8 cellular contexts compared by ENCODE assay signal in genomic region chr7:66206909-66207240, GRCh38. TPM values are rescaled to one million over a fixed set of nuclear protein-coding genes. Genes with fewer than 3 reads are reported as not detected.
DNase-seq lines count a peak whose midpoint lies in the region; ATAC-seq and TF ChIP-seq lines count a peak whose summit lies in the region.

No MANE protein-coding gene starts in this region.

- POLR2A ChIA-PET in T-cell (lab: Charles Lee) = interaction anchor here in 1 of 2 donors (0.6 kb wide), 1 partner anchor 68 kb away, joined by 3 read pairs; no protein-coding TSS in a partner anchor

- H3K27me3 Mint-ChIP-seq in T-cell (peaks cover 0 to 17% of the 10 kb centered on the region in 2 donors), glutamatergic neuron (ENCODE audit: unreplicated experiment) (peaks cover 6% of the 10 kb centered on the region)

- peak overlapping the region in 10 of 11 experiments; percentile 0 to 89 (median 83); a peak in 18 of 22 replicates for H3K27ac ChIP-seq in BLaER1 treated with 17β-estradiol and CSF1 and Interleukin-3, amounts not matched to agents 10 nM and 100 nM
- H3K27ac ChIP-seq in rectal smooth muscle tissue (ENCODE audit: low read depth, low read length) = no peak overlapping the region

- H3K27me3 ChIP-seq in BLaER1 treated with 17β-estradiol and CSF1 and Interleukin-3, amounts not matched to agents 10 nM and 100 nM = no peaks in the 10 kb centered on the region
- peaks cover 2% of the 10 kb centered on the region for H3K27me3 ChIP-seq in rectal smooth muscle tissue (ENCODE audit: control insufficient read depth, insufficient read depth, low read length)

- H3K4me1 Mint-ChIP-seq in T-cell = peaks cover 38 to 41% (median 40%) of the 10 kb centered on the region in 3 donors
- peaks cover 15% of the 10 kb centered on the region for H3K4me1 Mint-ChIP-seq in glutamatergic neuron (ENCODE audit: low read depth, unreplicated experiment)

- H3K4me2 ChIP-seq in BLaER1 treated with 17β-estradiol and CSF1 and Interleukin-3, amounts not matched to agents 10 nM and 100 nM = peak overlapping the region; percentile 87 to 99 (median 95)

- H3K36me3 ChIP-seq in BLaER1 treated with 17β-estradiol and CSF1 and Interleukin-3, amounts not matched to agents 10 nM and 100 nM = peaks cover 0 to 30% (median 14%) of the 10 kb centered on the region in 11 experiments; a peak in 17 of 22 replicates
- H3K36me3 ChIP-seq in rectal smooth muscle tissue (ENCODE audit: control insufficient read depth, insufficient read depth, low read length) = no peaks in the 10 kb centered on the region

- H4K20me1 ChIP-seq in BLaER1 treated with 17β-estradiol and CSF1 and Interleukin-3, amounts not matched to agents 10 nM and 100 nM = peaks cover 0 to 43% (median 8%) of the 10 kb centered on the region in 11 experiments; a peak in 11 of 22 replicates

- ATAC-seq in T-cell (replicated peaks in 1 of 4) (no peak), GM18502 (IDR thresholded peaks at IDR 0.05; ENCODE audit: poor library complexity, unreplicated experiment) (no peak)
- no peak for ATAC-seq in activated CD4-positive, CD25-positive, alpha-beta regulatory T cell treated with anti-CD3 and anti-CD28 coated beads, Interleukin-2, amount 50 U/mL, for 24 hours

- H3K4me3 Mint-ChIP-seq in T-cell (peak overlapping the region; percentile 89 to 93 (median 89)), glutamatergic neuron (ENCODE audit: unreplicated experiment) (peak overlapping the region; percentile 100)

- peak overlapping the region; percentile 86 to 100 (median 95); a peak in 19 of 20 replicates for H3K4me3 ChIP-seq in BLaER1 treated with 17β-estradiol and CSF1 and Interleukin-3, amounts not matched to agents 10 nM and 100 nM
- peak overlapping the region; percentile 86 for H3K4me3 ChIP-seq in rectal smooth muscle tissue (ENCODE audit: low read length)

- DNase-seq in T-cell (no peak), glutamatergic neuron (no peak), hepatic stellate cell (ENCODE audit: low spot score) (no peak)
- DNase-seq in activated naive CD4-positive, alpha-beta T cell treated with Interleukin-2 at 50 U/mL for 16 hours = no peak

- H3K9ac ChIP-seq in BLaER1 treated with 17β-estradiol and CSF1 and Interleukin-3, amounts not matched to agents 10 nM and 100 nM = peak overlapping the region; percentile 84 to 95 (median 91)
- no peak overlapping the region for H3K9ac ChIP-seq in rectal smooth muscle tissue (ENCODE audit: low read length)

- peak overlapping the region in 1 of 2 donors; percentile 12 for H3K27ac Mint-ChIP-seq in T-cell
- no peak overlapping the region for H3K27ac Mint-ChIP-seq in glutamatergic neuron (ENCODE audit: unreplicated experiment)

- no peaks in the 10 kb centered on the region for H3K9me3 Mint-ChIP-seq in T-cell
- peaks cover 10% of the 10 kb centered on the region for H3K9me3 Mint-ChIP-seq in glutamatergic neuron (ENCODE audit: unreplicated experiment)

- TF ChIP-seq CTCF in glutamatergic neuron (IDR thresholded peaks at IDR 0.05; ENCODE audit: partially characterized antibody, unreplicated experiment) = no peak

- CTCF ChIA-PET in T-cell (lab: Charles Lee) = interaction anchor here in 1 of 2 donors (0.7 kb wide), 1 partner anchor 51 kb away, joined by 3 read pairs; no protein-coding TSS in a partner anchor

- no peaks in the 10 kb centered on the region for H3K36me3 Mint-ChIP-seq in T-cell
- H3K36me3 Mint-ChIP-seq in glutamatergic neuron (ENCODE audit: unreplicated experiment) = peaks cover 6% of the 10 kb centered on the region

- no peaks in the 10 kb centered on the region for H3K9me3 ChIP-seq in BLaER1 treated with 17β-estradiol and CSF1 and Interleukin-3, amounts not matched to agents 10 nM and 100 nM (replicated peaks in 1 of 11)

- peaks cover 29 to 48% (median 40%) of the 10 kb centered on the region in 10 experiments for H3K4me1 ChIP-seq in BLaER1 treated with 17β-estradiol and CSF1 and Interleukin-3, amounts not matched to agents 10 nM and 100 nM
- peaks cover 3% of the 10 kb centered on the region for H3K4me1 ChIP-seq in rectal smooth muscle tissue (ENCODE audit: control insufficient read depth, insufficient read depth, low read length)

RNA-seq across cellular contexts. Expression of gene TPST1, which starts 1.7 kb away (rescaled TPM):
- 1 to 10 TPM; 2.1 to 6.3 (median 2.6) TPM for total RNA-seq in T-cell
- total RNA-seq in glutamatergic neuron (ENCODE audit: unreplicated experiment) = 41.4 TPM
